1 cellular context compared by ENCODE assay signal in the genomic region with DNA sequence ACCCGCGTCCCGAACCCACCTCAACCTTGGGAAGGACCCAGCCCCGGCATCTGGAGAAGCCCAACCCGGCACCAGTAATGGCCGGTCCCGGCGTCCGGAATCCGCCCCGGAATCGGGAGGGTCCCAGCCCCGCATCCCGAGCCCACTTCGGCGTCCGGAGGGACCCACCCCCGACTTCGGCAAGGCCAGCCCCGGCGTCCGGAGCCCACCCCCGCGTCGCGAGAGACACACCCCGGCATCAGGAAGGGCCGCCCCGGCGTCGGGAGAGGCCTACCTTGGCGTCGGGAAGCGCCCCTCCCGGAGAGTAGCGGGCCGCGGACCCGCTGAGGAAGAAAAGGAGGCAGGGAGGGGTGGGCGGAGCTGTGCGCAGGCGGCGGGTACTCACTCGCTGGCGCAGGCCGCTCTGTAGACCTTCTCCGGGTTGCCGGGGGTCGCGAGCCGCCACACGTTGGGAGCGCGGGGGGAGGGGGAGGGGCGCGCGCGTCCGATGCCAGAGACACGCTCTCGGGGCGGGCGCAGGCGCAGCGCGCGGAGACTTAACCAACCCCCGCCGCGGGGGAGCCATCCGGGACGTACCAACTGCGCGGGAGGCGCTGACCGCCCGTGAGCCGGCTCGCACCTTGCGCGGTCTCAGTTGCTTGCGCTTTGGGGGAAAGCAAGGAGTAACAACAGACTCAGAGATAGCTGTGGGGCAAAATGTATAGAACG.
A peak's percentile ranks its signal among the peaks of the same experiment; 100 is the strongest.
TF ChIP-seq lines count a peak whose summit lies in the region.

A gene (minus strand): TSS at position 515 of the 708 bp plus-strand sequence. CDS start 24,164 bp downstream, outside the sequence.

TF ChIP-seq in HepG2, 621 proteins besides CTCF, POLR2A, EP300 and RAD21 (continued from another document and continues in another):
- TF ChIP-seq ZC3H13 (CRISPR knock-in tag; IDR thresholded peaks at IDR 0.05) = peak; percentile 64; the same call in 1 of the 2 replicates
- TF ChIP-seq ZSCAN25 (CRISPR knock-in tag; IDR thresholded peaks at IDR 0.05) = peak; percentile 38; the same call in 1 of the 2 replicates
- 0 out of 2 replicates have a peak, but pooled peaks have one; percentile 47 for TF ChIP-seq ZNF790 (CRISPR knock-in tag; IDR thresholded peaks at IDR 0.05; ENCODE audit: borderline replicate concordance)
- TF ChIP-seq ZNF605 (CRISPR knock-in tag; IDR thresholded peaks at IDR 0.05) = peak; percentile 49; the same call in 1 of the 2 replicates
- TF ChIP-seq, protein P1, sequence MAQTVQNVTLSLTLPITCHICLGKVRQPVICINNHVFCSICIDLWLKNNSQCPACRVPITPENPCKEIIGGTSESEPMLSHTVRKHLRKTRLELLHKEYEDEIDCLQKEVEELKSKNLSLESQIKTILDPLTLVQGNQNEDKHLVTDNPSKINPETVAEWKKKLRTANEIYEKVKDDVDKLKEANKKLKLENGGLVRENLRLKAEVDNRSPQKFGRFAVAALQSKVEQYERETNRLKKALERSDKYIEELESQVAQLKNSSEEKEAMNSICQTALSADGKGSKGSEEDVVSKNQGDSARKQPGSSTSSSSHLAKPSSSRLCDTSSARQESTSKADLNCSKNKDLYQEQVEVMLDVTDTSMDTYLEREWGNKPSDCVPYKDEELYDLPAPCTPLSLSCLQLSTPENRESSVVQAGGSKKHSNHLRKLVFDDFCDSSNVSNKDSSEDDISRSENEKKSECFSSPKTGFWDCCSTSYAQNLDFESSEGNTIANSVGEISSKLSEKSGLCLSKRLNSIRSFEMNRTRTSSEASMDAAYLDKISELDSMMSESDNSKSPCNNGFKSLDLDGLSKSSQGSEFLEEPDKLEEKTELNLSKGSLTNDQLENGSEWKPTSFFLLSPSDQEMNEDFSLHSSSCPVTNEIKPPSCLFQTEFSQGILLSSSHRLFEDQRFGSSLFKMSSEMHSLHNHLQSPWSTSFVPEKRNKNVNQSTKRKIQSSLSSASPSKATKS (CRISPR knock-in tag; IDR thresholded peaks at IDR 0.05) = no peak; the same call in 1 of the 2 replicates
- TF ChIP-seq POLR2AphosphoS2 (IDR thresholded peaks at IDR 0.05; ENCODE audit: low read depth, low read length) = no peak
- TF ChIP-seq ZFP82 (CRISPR knock-in tag; IDR thresholded peaks at IDR 0.05; ENCODE audit: borderline replicate concordance) = no peak
- no peak for TF ChIP-seq ZNF251 (CRISPR knock-in tag; IDR thresholded peaks at IDR 0.05)
- peak; percentile 45; the same call in 1 of the 2 replicates for TF ChIP-seq ZNF430 (CRISPR knock-in tag; IDR thresholded peaks at IDR 0.05)
- TF ChIP-seq, protein P2, sequence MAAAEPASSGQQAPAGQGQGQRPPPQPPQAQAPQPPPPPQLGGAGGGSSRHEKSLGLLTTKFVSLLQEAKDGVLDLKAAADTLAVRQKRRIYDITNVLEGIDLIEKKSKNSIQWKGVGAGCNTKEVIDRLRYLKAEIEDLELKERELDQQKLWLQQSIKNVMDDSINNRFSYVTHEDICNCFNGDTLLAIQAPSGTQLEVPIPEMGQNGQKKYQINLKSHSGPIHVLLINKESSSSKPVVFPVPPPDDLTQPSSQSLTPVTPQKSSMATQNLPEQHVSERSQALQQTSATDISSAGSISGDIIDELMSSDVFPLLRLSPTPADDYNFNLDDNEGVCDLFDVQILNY (CRISPR knock-in tag; conservative IDR thresholded peaks at IDR 0.05) = peak; percentile 76; the same call in 1 of the 2 replicates
- peak; percentile 86; the same call in 1 of the 2 replicates for TF ChIP-seq ERF (CRISPR knock-in tag; IDR thresholded peaks at IDR 0.05)
- TF ChIP-seq, protein P3, sequence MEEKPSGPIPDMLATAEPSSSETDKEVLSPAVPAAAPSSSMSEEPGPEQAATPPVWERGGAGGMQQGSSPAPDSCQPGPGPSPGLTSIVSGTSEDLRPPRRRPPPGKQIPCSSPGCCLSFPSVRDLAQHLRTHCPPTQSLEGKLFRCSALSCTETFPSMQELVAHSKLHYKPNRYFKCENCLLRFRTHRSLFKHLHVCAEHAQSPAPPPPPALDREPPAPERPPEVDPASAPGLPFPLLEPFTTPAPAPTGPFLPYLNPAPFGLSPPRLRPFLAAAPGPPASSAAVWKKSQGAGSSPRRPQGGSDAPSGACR (CRISPR knock-in tag; IDR thresholded peaks at IDR 0.05) = no peak
- TF ChIP-seq, protein P4, sequence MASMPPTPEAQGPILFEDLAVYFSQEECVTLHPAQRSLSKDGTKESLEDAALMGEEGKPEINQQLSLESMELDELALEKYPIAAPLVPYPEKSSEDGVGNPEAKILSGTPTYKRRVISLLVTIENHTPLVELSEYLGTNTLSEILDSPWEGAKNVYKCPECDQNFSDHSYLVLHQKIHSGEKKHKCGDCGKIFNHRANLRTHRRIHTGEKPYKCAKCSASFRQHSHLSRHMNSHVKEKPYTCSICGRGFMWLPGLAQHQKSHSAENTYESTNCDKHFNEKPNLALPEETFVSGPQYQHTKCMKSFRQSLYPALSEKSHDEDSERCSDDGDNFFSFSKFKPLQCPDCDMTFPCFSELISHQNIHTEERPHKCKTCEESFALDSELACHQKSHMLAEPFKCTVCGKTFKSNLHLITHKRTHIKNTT (CRISPR knock-in tag; IDR thresholded peaks at IDR 0.05) = no peak
- no peak for TF ChIP-seq SKI (IDR thresholded peaks at IDR 0.05; ENCODE audit: partially characterized antibody)
- TF ChIP-seq GATAD1 (CRISPR knock-in tag; IDR thresholded peaks at IDR 0.05) = peak; percentile 67
- no peak for TF ChIP-seq NFE2L2 (IDR thresholded peaks at IDR 0.05; ENCODE audit: low read length)
- TF ChIP-seq ZNF556 (CRISPR knock-in tag; IDR thresholded peaks at IDR 0.05; ENCODE audit: borderline replicate concordance) = peak; percentile 82
- TF ChIP-seq PHF8 (CRISPR knock-in tag; IDR thresholded peaks at IDR 0.05) = peak; percentile 95
- TF ChIP-seq, protein P5, sequence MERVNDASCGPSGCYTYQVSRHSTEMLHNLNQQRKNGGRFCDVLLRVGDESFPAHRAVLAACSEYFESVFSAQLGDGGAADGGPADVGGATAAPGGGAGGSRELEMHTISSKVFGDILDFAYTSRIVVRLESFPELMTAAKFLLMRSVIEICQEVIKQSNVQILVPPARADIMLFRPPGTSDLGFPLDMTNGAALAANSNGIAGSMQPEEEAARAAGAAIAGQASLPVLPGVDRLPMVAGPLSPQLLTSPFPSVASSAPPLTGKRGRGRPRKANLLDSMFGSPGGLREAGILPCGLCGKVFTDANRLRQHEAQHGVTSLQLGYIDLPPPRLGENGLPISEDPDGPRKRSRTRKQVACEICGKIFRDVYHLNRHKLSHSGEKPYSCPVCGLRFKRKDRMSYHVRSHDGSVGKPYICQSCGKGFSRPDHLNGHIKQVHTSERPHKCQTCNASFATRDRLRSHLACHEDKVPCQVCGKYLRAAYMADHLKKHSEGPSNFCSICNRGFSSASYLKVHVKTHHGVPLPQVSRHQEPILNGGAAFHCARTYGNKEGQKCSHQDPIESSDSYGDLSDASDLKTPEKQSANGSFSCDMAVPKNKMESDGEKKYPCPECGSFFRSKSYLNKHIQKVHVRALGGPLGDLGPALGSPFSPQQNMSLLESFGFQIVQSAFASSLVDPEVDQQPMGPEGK (CRISPR knock-in tag; IDR thresholded peaks at IDR 0.05) = peak; percentile 44; the same call in 1 of the 2 replicates
- TF ChIP-seq, protein P6, sequence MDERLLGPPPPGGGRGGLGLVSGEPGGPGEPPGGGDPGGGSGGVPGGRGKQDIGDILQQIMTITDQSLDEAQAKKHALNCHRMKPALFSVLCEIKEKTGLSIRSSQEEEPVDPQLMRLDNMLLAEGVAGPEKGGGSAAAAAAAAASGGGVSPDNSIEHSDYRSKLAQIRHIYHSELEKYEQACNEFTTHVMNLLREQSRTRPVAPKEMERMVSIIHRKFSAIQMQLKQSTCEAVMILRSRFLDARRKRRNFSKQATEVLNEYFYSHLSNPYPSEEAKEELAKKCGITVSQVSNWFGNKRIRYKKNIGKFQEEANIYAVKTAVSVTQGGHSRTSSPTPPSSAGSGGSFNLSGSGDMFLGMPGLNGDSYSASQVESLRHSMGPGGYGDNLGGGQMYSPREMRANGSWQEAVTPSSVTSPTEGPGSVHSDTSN (CRISPR knock-in tag; IDR thresholded peaks at IDR 0.05) = no peak
- 0 out of 2 replicates have a peak, but pooled peaks have one; percentile 44 for TF ChIP-seq ZFP90 (CRISPR knock-in tag; IDR thresholded peaks at IDR 0.05; ENCODE audit: borderline replicate concordance)
- 0 out of 2 replicates have a peak, but pooled peaks have one; percentile 65 for TF ChIP-seq ELF4 (CRISPR knock-in tag; IDR thresholded peaks at IDR 0.05; ENCODE audit: borderline replicate concordance)
- TF ChIP-seq CREB1 (IDR thresholded peaks at IDR 0.05) = 0 out of 2 replicates have a peak, but pooled peaks have one; percentile 19
- no peak for TF ChIP-seq CREB1 (CRISPR knock-in tag; IDR thresholded peaks at IDR 0.05)
- no peak for TF ChIP-seq SOX5 (CRISPR knock-in tag; IDR thresholded peaks at IDR 0.05; ENCODE audit: borderline replicate concordance)
- peak; percentile 85 for TF ChIP-seq GABPB1 (CRISPR knock-in tag; IDR thresholded peaks at IDR 0.05)
- TF ChIP-seq HIVEP1 (CRISPR knock-in tag; IDR thresholded peaks at IDR 0.05) = peak; percentile 84; the same call in 1 of the 2 replicates
- peak; percentile 85 for TF ChIP-seq ZNF777 (CRISPR knock-in tag; IDR thresholded peaks at IDR 0.05)
- no peak for TF ChIP-seq SRF (IDR thresholded peaks at IDR 0.05; ENCODE audit: low read depth, low read length)
- TF ChIP-seq, protein P7, sequence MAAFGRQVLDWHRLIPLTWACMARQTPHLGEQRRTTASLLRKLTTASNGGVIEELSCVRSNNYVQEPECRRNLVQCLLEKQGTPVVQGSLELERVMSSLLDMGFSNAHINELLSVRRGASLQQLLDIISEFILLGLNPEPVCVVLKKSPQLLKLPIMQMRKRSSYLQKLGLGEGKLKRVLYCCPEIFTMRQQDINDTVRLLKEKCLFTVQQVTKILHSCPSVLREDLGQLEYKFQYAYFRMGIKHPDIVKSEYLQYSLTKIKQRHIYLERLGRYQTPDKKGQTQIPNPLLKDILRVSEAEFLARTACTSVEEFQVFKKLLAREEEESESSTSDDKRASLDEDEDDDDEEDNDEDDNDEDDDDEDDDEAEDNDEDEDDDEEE (CRISPR knock-in tag; IDR thresholded peaks at IDR 0.05) = peak; percentile 33; the same call in 1 of the 2 replicates
- TF ChIP-seq ZBTB1 (CRISPR knock-in tag; IDR thresholded peaks at IDR 0.05; ENCODE audit: borderline replicate concordance) = no peak
- TF ChIP-seq FOXJ3 (CRISPR knock-in tag; IDR thresholded peaks at IDR 0.05; ENCODE audit: borderline replicate concordance) = no peak
- no peak for TF ChIP-seq SIX4 (CRISPR knock-in tag; IDR thresholded peaks at IDR 0.05)
- no peak for TF ChIP-seq ZNF850 (CRISPR knock-in tag; conservative IDR thresholded peaks at IDR 0.05)
- no peak; the same call in 1 of the 2 replicates for TF ChIP-seq ZBTB7A (CRISPR knock-in tag; IDR thresholded peaks at IDR 0.05)
- TF ChIP-seq, protein P8, sequence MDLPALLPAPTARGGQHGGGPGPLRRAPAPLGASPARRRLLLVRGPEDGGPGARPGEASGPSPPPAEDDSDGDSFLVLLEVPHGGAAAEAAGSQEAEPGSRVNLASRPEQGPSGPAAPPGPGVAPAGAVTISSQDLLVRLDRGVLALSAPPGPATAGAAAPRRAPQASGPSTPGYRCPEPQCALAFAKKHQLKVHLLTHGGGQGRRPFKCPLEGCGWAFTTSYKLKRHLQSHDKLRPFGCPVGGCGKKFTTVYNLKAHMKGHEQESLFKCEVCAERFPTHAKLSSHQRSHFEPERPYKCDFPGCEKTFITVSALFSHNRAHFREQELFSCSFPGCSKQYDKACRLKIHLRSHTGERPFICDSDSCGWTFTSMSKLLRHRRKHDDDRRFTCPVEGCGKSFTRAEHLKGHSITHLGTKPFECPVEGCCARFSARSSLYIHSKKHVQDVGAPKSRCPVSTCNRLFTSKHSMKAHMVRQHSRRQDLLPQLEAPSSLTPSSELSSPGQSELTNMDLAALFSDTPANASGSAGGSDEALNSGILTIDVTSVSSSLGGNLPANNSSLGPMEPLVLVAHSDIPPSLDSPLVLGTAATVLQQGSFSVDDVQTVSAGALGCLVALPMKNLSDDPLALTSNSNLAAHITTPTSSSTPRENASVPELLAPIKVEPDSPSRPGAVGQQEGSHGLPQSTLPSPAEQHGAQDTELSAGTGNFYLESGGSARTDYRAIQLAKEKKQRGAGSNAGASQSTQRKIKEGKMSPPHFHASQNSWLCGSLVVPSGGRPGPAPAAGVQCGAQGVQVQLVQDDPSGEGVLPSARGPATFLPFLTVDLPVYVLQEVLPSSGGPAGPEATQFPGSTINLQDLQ (CRISPR knock-in tag; IDR thresholded peaks at IDR 0.05) = no peak
- TF ChIP-seq ZNF737 (CRISPR knock-in tag; IDR thresholded peaks at IDR 0.05; ENCODE audit: borderline replicate concordance) = no peak
- no peak for TF ChIP-seq GATA4 (IDR thresholded peaks at IDR 0.05; ENCODE audit: borderline replicate concordance, low read depth)
- 0 out of 2 replicates have a peak, but pooled peaks have one; percentile 3 for TF ChIP-seq SRY (CRISPR knock-in tag; IDR thresholded peaks at IDR 0.05)
- TF ChIP-seq, protein P9, sequence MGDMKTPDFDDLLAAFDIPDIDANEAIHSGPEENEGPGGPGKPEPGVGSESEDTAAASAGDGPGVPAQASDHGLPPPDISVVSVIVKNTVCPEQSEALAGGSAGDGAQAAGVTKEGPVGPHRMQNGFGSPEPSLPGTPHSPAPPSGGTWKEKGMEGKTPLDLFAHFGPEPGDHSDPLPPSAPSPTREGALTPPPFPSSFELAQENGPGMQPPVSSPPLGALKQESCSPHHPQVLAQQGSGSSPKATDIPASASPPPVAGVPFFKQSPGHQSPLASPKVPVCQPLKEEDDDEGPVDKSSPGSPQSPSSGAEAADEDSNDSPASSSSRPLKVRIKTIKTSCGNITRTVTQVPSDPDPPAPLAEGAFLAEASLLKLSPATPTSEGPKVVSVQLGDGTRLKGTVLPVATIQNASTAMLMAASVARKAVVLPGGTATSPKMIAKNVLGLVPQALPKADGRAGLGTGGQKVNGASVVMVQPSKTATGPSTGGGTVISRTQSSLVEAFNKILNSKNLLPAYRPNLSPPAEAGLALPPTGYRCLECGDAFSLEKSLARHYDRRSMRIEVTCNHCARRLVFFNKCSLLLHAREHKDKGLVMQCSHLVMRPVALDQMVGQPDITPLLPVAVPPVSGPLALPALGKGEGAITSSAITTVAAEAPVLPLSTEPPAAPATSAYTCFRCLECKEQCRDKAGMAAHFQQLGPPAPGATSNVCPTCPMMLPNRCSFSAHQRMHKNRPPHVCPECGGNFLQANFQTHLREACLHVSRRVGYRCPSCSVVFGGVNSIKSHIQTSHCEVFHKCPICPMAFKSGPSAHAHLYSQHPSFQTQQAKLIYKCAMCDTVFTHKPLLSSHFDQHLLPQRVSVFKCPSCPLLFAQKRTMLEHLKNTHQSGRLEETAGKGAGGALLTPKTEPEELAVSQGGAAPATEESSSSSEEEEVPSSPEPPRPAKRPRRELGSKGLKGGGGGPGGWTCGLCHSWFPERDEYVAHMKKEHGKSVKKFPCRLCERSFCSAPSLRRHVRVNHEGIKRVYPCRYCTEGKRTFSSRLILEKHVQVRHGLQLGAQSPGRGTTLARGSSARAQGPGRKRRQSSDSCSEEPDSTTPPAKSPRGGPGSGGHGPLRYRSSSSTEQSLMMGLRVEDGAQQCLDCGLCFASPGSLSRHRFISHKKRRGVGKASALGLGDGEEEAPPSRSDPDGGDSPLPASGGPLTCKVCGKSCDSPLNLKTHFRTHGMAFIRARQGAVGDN (CRISPR knock-in tag; IDR thresholded peaks at IDR 0.05) = peak; percentile 88
- TF ChIP-seq, protein P10, sequence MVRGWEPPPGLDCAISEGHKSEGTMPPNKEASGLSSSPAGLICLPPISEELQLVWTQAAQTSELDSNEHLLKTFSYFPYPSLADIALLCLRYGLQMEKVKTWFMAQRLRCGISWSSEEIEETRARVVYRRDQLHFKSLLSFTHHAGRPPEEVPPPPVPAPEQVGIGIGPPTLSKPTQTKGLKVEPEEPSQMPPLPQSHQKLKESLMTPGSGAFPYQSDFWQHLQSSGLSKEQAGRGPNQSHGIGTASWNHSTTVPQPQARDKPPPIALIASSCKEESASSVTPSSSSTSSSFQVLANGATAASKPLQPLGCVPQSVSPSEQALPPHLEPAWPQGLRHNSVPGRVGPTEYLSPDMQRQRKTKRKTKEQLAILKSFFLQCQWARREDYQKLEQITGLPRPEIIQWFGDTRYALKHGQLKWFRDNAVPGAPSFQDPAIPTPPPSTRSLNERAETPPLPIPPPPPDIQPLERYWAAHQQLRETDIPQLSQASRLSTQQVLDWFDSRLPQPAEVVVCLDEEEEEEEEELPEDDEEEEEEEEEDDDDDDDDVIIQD (CRISPR knock-in tag; IDR thresholded peaks at IDR 0.05; ENCODE audit: low read depth) = no peak; the same call in 1 of the 2 replicates
